Comparison of ENCODE assay signal across 27 cellular contexts in genomic region chr13:48414501-48414900, GRCh38. TPM values are rescaled to one million over a fixed set of nuclear protein-coding genes. Genes with fewer than 3 reads are reported as not detected.
"Had no signal": no experiment of that assay in that cellular context is flagged by ENCODE, and none has a peak within 500 bp of the region (broad histone marks: within the 10 kb centered on the region; RNA-seq: fewer than 3 reads in every experiment).

No MANE protein-coding gene starts in this region.

- H3K4me1 ChIP-seq: breast epithelium had no signal

- H3K4me3 ChIP-seq: adrenal gland, breast epithelium, left lung, tibial nerve had no signal

- H3K9me3 ChIP-seq: adrenal gland, breast epithelium, left lung, tibial nerve had no signal

- H3K27me3 ChIP-seq: adrenal gland, breast epithelium, left lung, tibial nerve had no signal

- FAIRE-seq: astrocyte, urothelium cell line had no signal

- ATAC-seq: activated CD8-positive, alpha-beta T cell treated with anti-CD3 and anti-CD28 coated beads, Interleukin-2, amount 10 ng/mL, durations not matched to agents 7 days and 5 days; activated naive CD4-positive, alpha-beta T cell treated with anti-CD3 and anti-CD28 coated beads, Interleukin-2, amount 50 U/mL, for 72 hours; left lung had no signal

- H3K36me3 ChIP-seq: adrenal gland, breast epithelium had no signal

- H3K27ac ChIP-seq: adrenal gland, breast epithelium, epithelial cell of prostate, left lung, tibial nerve had no signal

- DNase-seq: activated CD4-positive, alpha-beta T cell treated with anti-CD3 and anti-CD28 coated beads for 48 hours; activated CD4-positive, CD25-positive, alpha-beta regulatory T cell; activated CD8-positive, alpha-beta memory T cell treated with anti-CD3 and anti-CD28 coated beads, Interleukin-2, amount 50 U/mL, for 4 hours; activated CD8-positive, alpha-beta T cell treated with anti-CD3 and anti-CD28 coated beads, Interleukin-2, amount 10 ng/mL, durations not matched to agents 7 days and 5 days; activated gamma-delta T cell treated with Interleukin-2 at 50 U/mL for 16 hours; adrenal gland; cerebellar nuclear complex; foreskin fibroblast; left lung; occipital lobe; retina; stimulated activated CD4-positive, alpha-beta T cell treated with anti-CD3 and anti-CD28 coated beads, Interleukin-12 subunit alpha, Interleukin-12 subunit beta, amount 100 ng/mL, for 4 hours; stimulated activated CD4-positive, alpha-beta T cell treated with anti-CD3 and anti-CD28 coated beads, Interleukin-1b, Interleukin-23, amount 100 ng/mL, for 48 hours; stimulated activated CD8-positive, alpha-beta memory T cell treated with anti-CD3 and anti-CD28 coated beads, Interleukin-4, amount 100 ng/mL, for 48 hours; stimulated activated naive CD4-positive, alpha-beta T cell treated with Interleukin-2 at 50 U/mL for 16 hours; substantia nigra; T-helper 1 cell; T-helper 9 cell had no signal

- H3K27me3 Mint-ChIP-seq: dendritic cell treated with granulocyte-macrophage colony-stimulating factor and Interleukin-4, amounts not matched to agents 40 ng/mL and 50 ng/mL, for 4 days had no signal

- H3K27ac Mint-ChIP-seq: activated CD8-positive, alpha-beta T cell treated with anti-CD3 and anti-CD28 coated beads, Interleukin-2, amount 10 ng/mL, durations not matched to agents 7 days and 5 days; activated naive CD4-positive, alpha-beta T cell treated with anti-CD3 and anti-CD28 coated beads, Interleukin-2, amount 50 U/mL, for 72 hours; dendritic cell treated with granulocyte-macrophage colony-stimulating factor and Interleukin-4, amounts not matched to agents 40 ng/mL and 50 ng/mL, for 4 days; mesothelial cell of epicardium had no signal

- H3K4me3 Mint-ChIP-seq: activated CD8-positive, alpha-beta T cell treated with anti-CD3 and anti-CD28 coated beads, Interleukin-2, amount 10 ng/mL, durations not matched to agents 7 days and 5 days; dendritic cell treated with granulocyte-macrophage colony-stimulating factor and Interleukin-4, amounts not matched to agents 40 ng/mL and 50 ng/mL, for 4 days; mesothelial cell of epicardium had no signal

RNA-seq across cellular contexts. Expression of gene LPAR6, which starts 1.6 kb away (rescaled TPM):
- polyA plus RNA-seq: neural cell had no signal
